In genomic region chr11:12155696-12156095, GRCh38 we compare ENCODE assay signal across 20 cellular contexts. TPM values are rescaled to one million over a fixed set of nuclear protein-coding genes. Genes with fewer than 3 reads are reported as not detected.
DNase-seq lines count a peak whose midpoint lies in the region; ATAC-seq, FAIRE-seq and TF ChIP-seq lines count a peak whose summit lies in the region.
"Had no signal": no experiment of that assay in that cellular context is flagged by ENCODE, and none has a peak within 500 bp of the region (broad histone marks: within the 10 kb centered on the region; RNA-seq: fewer than 3 reads in every experiment).

No MANE protein-coding gene starts in this region.

- H3K4ac ChIP-seq in IMR-90 (ENCODE audit: low read depth, low read length): peak overlapping the region; percentile 92; the same call in 1 of the 2 replicates

- H3K27ac ChIP-seq in IMR-90 (ENCODE audit: insufficient read depth, low read length) (no peak overlapping the region), rectal smooth muscle tissue (ENCODE audit: low read depth, low read length) (peak overlapping the region; percentile 84)
- H3K27ac ChIP-seq: hepatocyte had no signal

- in situ Hi-C loops in IMR-90 (cut with MboI; ENCODE audit: low sequenced_read_pairs): no loop called here

- H3K27ac Mint-ChIP-seq in CD14-positive monocyte (peak overlapping the region; percentile 74 to 96 (median 87)), chondrocyte (ENCODE audit: unreplicated experiment) (peak overlapping the region; percentile 99)
- H3K27ac Mint-ChIP-seq: stimulated activated naive B cell treated with anti-CD40 and anti-IgM and Interleukin-4, amounts not matched to agents 10 μg/mL and 1 μg/mL and 100 μg/mL, for 72 hours had no signal

- H3K14ac ChIP-seq in IMR-90 (replicated peaks; ENCODE audit: low read depth, low read length): peak overlapping the region; percentile 84; the same call in 1 of the 2 replicates

- H3K9ac ChIP-seq in IMR-90 (ENCODE audit: low read depth, low read length): no peak overlapping the region
- no peak overlapping the region for H3K9ac ChIP-seq in rectal smooth muscle tissue (ENCODE audit: low read length)

- no peak overlapping the region for H2BK20ac ChIP-seq in IMR-90 (ENCODE audit: low read depth, low read length)

- H2AFZ ChIP-seq in IMR-90 (replicated peaks; ENCODE audit: low read length, poor library complexity): peak overlapping the region; percentile 16
- H2AFZ ChIP-seq: hepatocyte had no signal

- no peak for FAIRE-seq in urothelium cell line (lab: Jason Lieb, UNC)
- FAIRE-seq: GM18507, GM19239 had no signal

- peaks cover 36 to 89% of the 10 kb centered on the region in 2 experiments for H3K79me1 ChIP-seq in IMR-90 (ENCODE audit: low read depth in 1 of 2, low read length in 2 of 2)

- H3K27me3 ChIP-seq in IMR-90 (ENCODE audit: control insufficient read depth, insufficient read depth, low read length) (no peaks in the 10 kb centered on the region), rectal smooth muscle tissue (ENCODE audit: control insufficient read depth, insufficient read depth, low read length) (no peaks in the 10 kb centered on the region)
- H3K27me3 ChIP-seq: hepatocyte had no signal

- H3K18ac ChIP-seq in IMR-90 (ENCODE audit: low read depth, low read length): no peak overlapping the region

- H4K91ac ChIP-seq in IMR-90 (ENCODE audit: insufficient read depth, low read depth, low read length): peak overlapping the region; percentile 94; the same call in 1 of the 2 replicates

- WGBS in IMR-90 (ENCODE audit: extremely low coverage in 2 of 2, insufficient read length in 1 of 2), 2 experiments: 93% methylated on average over 5 of the region's 8 CpGs; no CpG with 5 or more reads in 1 of the 2 experiments

- H3K4me1 ChIP-seq in IMR-90 (ENCODE audit: control insufficient read depth, insufficient read depth, low read length) (peaks cover 45% of the 10 kb centered on the region), rectal smooth muscle tissue (ENCODE audit: control insufficient read depth, insufficient read depth, low read length) (peaks cover 40% of the 10 kb centered on the region)

- H3K4me1 Mint-ChIP-seq in CD14-positive monocyte: peaks cover 70% of the 10 kb centered on the region
- peaks cover 86% of the 10 kb centered on the region for H3K4me1 Mint-ChIP-seq in chondrocyte (ENCODE audit: low read depth)

- H3K4me3 ChIP-seq in IMR-90 (ENCODE audit: insufficient read depth, low read depth, low read length) (no peak overlapping the region), rectal smooth muscle tissue (ENCODE audit: low read length) (no peak overlapping the region)
- H3K4me3 ChIP-seq: hepatocyte had no signal

- BruUV-seq in IMR-90 (replicated peaks; lab: Mats Ljungman, UMichigan): no TSS peak

- H3K9me3 Mint-ChIP-seq in CD14-positive monocyte: peaks cover 0 to 2% (median 0%) of the 10 kb centered on the region in 7 donors
- H3K9me3 Mint-ChIP-seq in chondrocyte (ENCODE audit: low read depth): no peaks in the 10 kb centered on the region
- H3K9me3 Mint-ChIP-seq: stimulated activated naive B cell treated with anti-CD40 and anti-IgM and Interleukin-4, amounts not matched to agents 10 μg/mL and 1 μg/mL and 100 μg/mL, for 72 hours had no signal

- H4K20me1 ChIP-seq in IMR-90 (ENCODE audit: insufficient read depth, low read length): peaks cover 15% of the 10 kb centered on the region; the same call in 1 of the 2 replicates

- peaks cover 9% of the 10 kb centered on the region for H3K36me3 ChIP-seq in IMR-90 (ENCODE audit: control insufficient read depth, insufficient read depth, low read length)
- H3K36me3 ChIP-seq in rectal smooth muscle tissue (ENCODE audit: control insufficient read depth, insufficient read depth, low read length): no peaks in the 10 kb centered on the region

- TF ChIP-seq POLR2A in IMR-90 (IDR thresholded peaks at IDR 0.05; ENCODE audit: low read depth, low read length): no peak

- H3K9me1 ChIP-seq in IMR-90 (ENCODE audit: insufficient read depth, low read length): peaks cover 44% of the 10 kb centered on the region

- H2BK5ac ChIP-seq in IMR-90 (ENCODE audit: low read depth, low read length, poor library complexity, severe bottlenecking): peak overlapping the region; percentile 73

- peak overlapping the region in 1 of 2 experiments; percentile 69; a peak in 1 of 4 replicates for H4K8ac ChIP-seq in IMR-90 (ENCODE audit: low read depth in 2 of 2, low read length in 2 of 2)

- intact Hi-C loops in CD14-positive monocyte (cut with micrococcal nuclease): loop anchor here in 1 of 2 donors (5.0 kb wide), 1 partner anchor 43 kb away; the partner anchor contains the start of gene MICAL2
- intact Hi-C loops in IMR-90 (cut with micrococcal nuclease): loop anchor here (5.0 kb wide), 1 partner anchor 82 kb away; no protein-coding TSS in a partner anchor

- ATAC-seq in IMR-90 (ENCODE audit: low read depth) (no peak), HG02759 (IDR thresholded peaks at IDR 0.05; ENCODE audit: unreplicated experiment) (no peak)
- ATAC-seq: stimulated activated naive B cell treated with anti-CD40 and anti-IgM and Interleukin-4, amounts not matched to agents 10 μg/mL and 1 μg/mL and 100 μg/mL, for 72 hours had no signal

- peaks cover 36 to 54% of the 10 kb centered on the region in 2 donors for H3K36me3 Mint-ChIP-seq in CD14-positive monocyte
- H3K36me3 Mint-ChIP-seq in chondrocyte (ENCODE audit: low read depth): peaks cover 15% of the 10 kb centered on the region
- H3K36me3 Mint-ChIP-seq: stimulated activated naive B cell treated with anti-CD40 and anti-IgM and Interleukin-4, amounts not matched to agents 10 μg/mL and 1 μg/mL and 100 μg/mL, for 72 hours had no signal

- H3K4me3 Mint-ChIP-seq in CD14-positive monocyte (no peak overlapping the region), chondrocyte (ENCODE audit: unreplicated experiment) (no peak overlapping the region)
- H3K4me3 Mint-ChIP-seq: stimulated activated naive B cell treated with anti-CD40 and anti-IgM and Interleukin-4, amounts not matched to agents 10 μg/mL and 1 μg/mL and 100 μg/mL, for 72 hours had no signal

- peak overlapping the region; percentile 67; the same call in 1 of the 2 replicates for H3K23ac ChIP-seq in IMR-90 (ENCODE audit: low read depth, low read length)

- H2AK9ac ChIP-seq in IMR-90 (replicated peaks; ENCODE audit: low read depth, low read length, poor library complexity): peak overlapping the region; percentile 12

- H2BK120ac ChIP-seq in IMR-90 (ENCODE audit: low read depth, low read length): peak overlapping the region; percentile 18; the same call in 1 of the 2 replicates

- no peak overlapping the region for H4K5ac ChIP-seq in IMR-90 (ENCODE audit: low read depth, low read length)

- H3K9me3 ChIP-seq in IMR-90 (ENCODE audit: control insufficient read depth, insufficient read depth, low read length): no peaks in the 10 kb centered on the region

- H3K4me2 ChIP-seq in IMR-90 (ENCODE audit: low read depth, low read length): no peak overlapping the region
- H3K4me2 ChIP-seq: hepatocyte had no signal

- peak overlapping the region; percentile 71 for H2AK5ac ChIP-seq in IMR-90 (ENCODE audit: low read depth, low read length)

- no peak overlapping the region for H2BK15ac ChIP-seq in IMR-90 (ENCODE audit: low read depth, low read length)

- H3K27me3 Mint-ChIP-seq in CD14-positive monocyte (ENCODE audit: low read depth in 3 of 3) (peaks cover 0 to 5% (median 0%) of the 10 kb centered on the region in 3 donors), chondrocyte (ENCODE audit: low read depth) (no peaks in the 10 kb centered on the region)

- no peak for TF ChIP-seq RAD21 in IMR-90 (IDR thresholded peaks at IDR 0.05; ENCODE audit: low read length)

- CTCF ChIA-PET in IMR-90 (lab: Yijun Ruan, JAX): no interaction called here

- no peak overlapping the region for H3K56ac ChIP-seq in IMR-90 (ENCODE audit: extremely low read depth, insufficient read depth, low read length)

- dilution Hi-C loops in IMR-90 (cut with HindIII; ENCODE audit: low sequenced_read_pairs, unreplicated experiment): no loop called here

- DNase-seq in CD14-positive monocyte (ENCODE audit: low spot score) (no peak), IMR-90 (no peak), chondrocyte (ENCODE audit: low spot score) (no peak), GM20000 (ENCODE audit: low spot score) (no peak), urothelium cell line (ENCODE audit: low spot score) (no peak), retina (no peak)
- DNase-seq: activated CD4-positive, CD25-positive, alpha-beta regulatory T cell; activated T-cell treated with anti-CD3 and anti-CD28 coated beads, Interleukin-2, amount 50 U/mL, for 1 hour; dermis blood vessel endothelial cell; DMS153; kidney glomerular epithelial cell; midbrain; NCI-H2171; occipital lobe; stimulated activated naive B cell treated with anti-CD40 and anti-IgM and Interleukin-4, amounts not matched to agents 10 μg/mL and 1 μg/mL and 100 μg/mL, for 72 hours had no signal

- POLR2A ChIA-PET in IMR-90 (lab: Charles Lee; ENCODE audit: unreplicated experiment): no interaction called here

- no peak for TF ChIP-seq CTCF in CD14-positive monocyte (IDR thresholded peaks at IDR 0.05)
- no peak for TF ChIP-seq CTCF in IMR-90 (conservative IDR thresholded peaks at IDR 0.05; ENCODE audit: low read depth, low read length)
- TF ChIP-seq CTCF in chondrocyte (IDR thresholded peaks at IDR 0.05): no peak
- no peak for TF ChIP-seq CTCF in GM20000 (IDR thresholded peaks at IDR 0.05; ENCODE audit: extremely low read depth, missing control alignments)

TF ChIP-seq in IMR-90, 13 proteins besides CTCF, POLR2A, EP300 and RAD21 (continues in another document):
- TF ChIP-seq CHD1 (IDR thresholded peaks at IDR 0.05; ENCODE audit: low read depth, low read length): no peak
- TF ChIP-seq MAZ (IDR thresholded peaks at IDR 0.05; ENCODE audit: borderline replicate concordance, low read depth, low read length): no peak
- no peak for TF ChIP-seq USF2 (IDR thresholded peaks at IDR 0.05; ENCODE audit: low read depth, low read length)
- no peak for TF ChIP-seq CEBPB (IDR thresholded peaks at IDR 0.05; ENCODE audit: low read depth, low read length)
- no peak for TF ChIP-seq BHLHE40 (IDR thresholded peaks at IDR 0.05; ENCODE audit: low read depth, low read length)
- TF ChIP-seq RCOR1 (IDR thresholded peaks at IDR 0.05; ENCODE audit: insufficient replicate concordance, low read length): no peak

RNA-seq across cellular contexts. Expression of gene MICAL2, which starts 45.3 kb away (rescaled TPM):
- polyA plus RNA-seq in CD14-positive monocyte: 10 to 100 TPM; 39.8 to 72.5 TPM
- total RNA-seq in IMR-90 (2012; rRNA removed): 285 and 336 TPM in 2 replicates
- polyA plus RNA-seq in IMR-90 (2012; rRNA removed): 141 and 170 TPM in 2 replicates
- polyA plus RNA-seq in IMR-90 (2012; cell fraction: cytosol; rRNA removed): 63.9 and 84.9 TPM in 2 replicates
- 109 and 162 TPM in 2 replicates for polyA plus RNA-seq in IMR-90 (2012; cell fraction: nucleus; rRNA removed; ENCODE audit: low replicate concordance)
- 296 to 393 TPM (median 372 TPM) in 3 replicates for total RNA-seq in chondrocyte
